In the genomic region with DNA sequence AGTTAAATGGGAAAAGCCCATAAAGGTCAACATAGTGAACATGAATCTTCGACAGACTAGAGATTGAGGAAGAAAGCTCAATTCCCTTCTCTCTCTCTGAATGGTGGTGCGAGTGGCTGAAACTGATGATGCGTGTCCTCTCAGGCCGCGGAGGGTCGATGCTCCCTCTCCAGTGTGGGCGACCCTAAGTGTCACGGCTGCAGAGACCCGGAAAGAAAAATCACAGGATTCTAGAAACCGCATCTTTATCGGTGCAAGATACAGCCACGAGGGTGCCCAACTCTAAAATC, we compare ENCODE assay signal across 6 cellular contexts. TPM values are rescaled to one million over a fixed set of nuclear protein-coding genes. Genes with fewer than 3 reads are reported as not detected.
DNase-seq lines count a peak whose midpoint lies in the region; TF ChIP-seq lines count a peak whose summit lies in the region.

No MANE protein-coding gene starts in this region.

- H3K9me3 Mint-ChIP-seq in CD8-positive, alpha-beta memory T cell = peaks cover 0 to 3% (median 0%) of the 10 kb centered on the region in 5 donors

- H3K27me3 ChIP-seq in CD8-positive, alpha-beta memory T cell (ENCODE audit: insufficient read depth, low read length, poor library complexity, severe bottlenecking) = no peaks in the 10 kb centered on the region
- H3K27me3 ChIP-seq in stomach smooth muscle (ENCODE audit: control insufficient read depth in 1 of 2, insufficient read depth in 2 of 2, low read length in 2 of 2) = no peaks in the 10 kb centered on the region

- peak overlapping the region; percentile 91 to 100 (median 97) for H3K4me3 Mint-ChIP-seq in CD8-positive, alpha-beta memory T cell

- peak overlapping the region; percentile 100 for H3K27ac ChIP-seq in CD8-positive, alpha-beta memory T cell (ENCODE audit: low read depth, low read length)
- H3K27ac ChIP-seq in stomach smooth muscle (ENCODE audit: low read length) = peak overlapping the region; percentile 99

- H3K4me1 Mint-ChIP-seq in CD8-positive, alpha-beta memory T cell = peaks cover 36 to 58% (median 56%) of the 10 kb centered on the region in 3 donors

- CTCF ChIA-PET in CD8-positive, alpha-beta memory T cell (lab: Charles Lee) = interaction anchor here (0.9 to 3.8 kb wide), 11 partner anchors 11 to 361 kb away, joined by 3 to 28 read pairs (median 4); a partner anchor contains a TSS

- peaks cover 30% of the 10 kb centered on the region for H3K4me1 ChIP-seq in CD8-positive, alpha-beta memory T cell (ENCODE audit: insufficient read depth, low read length)
- H3K4me1 ChIP-seq in stomach smooth muscle (ENCODE audit: control insufficient read depth, insufficient read depth, low read length) = peaks cover 16% of the 10 kb centered on the region

- no peak for DNase-seq in CD8-positive, alpha-beta memory T cell
- DNase-seq in LNCaP clone FGC (ENCODE audit: low read depth) (no peak), fibroblast of villous mesenchyme (ENCODE audit: low read depth) (no peak), NCI-H187 treated with DMSO at 0.1 percent for 48 hours (lab: John Stamatoyannopoulos, UW) (no peak), NCI-H526 (lab: John Stamatoyannopoulos, UW) (no peak)

- peaks cover 14% of the 10 kb centered on the region for H3K36me3 ChIP-seq in CD8-positive, alpha-beta memory T cell (ENCODE audit: insufficient read depth, low read length)
- H3K36me3 ChIP-seq in stomach smooth muscle (ENCODE audit: control insufficient read depth in 2 of 2, insufficient read depth in 2 of 2, low read length in 2 of 2) = peaks cover 22 to 26% of the 10 kb centered on the region in 2 donors

- peak overlapping the region; percentile 99 to 100 (median 100) for H3K27ac Mint-ChIP-seq in CD8-positive, alpha-beta memory T cell

- peak overlapping the region; percentile 95 for H3K4me3 ChIP-seq in CD8-positive, alpha-beta memory T cell (ENCODE audit: low read length)
- H3K4me3 ChIP-seq in LNCaP clone FGC (ENCODE audit: low read depth, low read length) (peak overlapping the region; percentile 98), fibroblast of villous mesenchyme (ENCODE audit: low read depth, low read length) (peak overlapping the region; percentile 99), stomach smooth muscle (ENCODE audit: low read length in 2 of 2) (peak overlapping the region; percentile 98)

- TF ChIP-seq CTCF in LNCaP clone FGC (IDR thresholded peaks at IDR 0.05; ENCODE audit: control insufficient read depth, extremely low read depth, insufficient read depth) = no peak
- TF ChIP-seq CTCF in fibroblast of villous mesenchyme (IDR thresholded peaks at IDR 0.05; ENCODE audit: insufficient read depth, low read depth, low read length) = no peak

- H3K27me3 Mint-ChIP-seq in CD8-positive, alpha-beta memory T cell = peaks cover 0 to 7% of the 10 kb centered on the region in 2 donors

- POLR2A ChIA-PET in CD8-positive, alpha-beta memory T cell (lab: Charles Lee) = interaction anchor here (0.6 to 2.4 kb wide), 13 partner anchors 9 to 348 kb away, joined by 3 to 12 read pairs (median 4); a partner anchor contains a TSS

- H3K9ac ChIP-seq in stomach smooth muscle (ENCODE audit: low read length in 2 of 2) = peak overlapping the region; percentile 98 to 99

- H3K36me3 Mint-ChIP-seq in CD8-positive, alpha-beta memory T cell = peaks cover 4 to 58% (median 9%) of the 10 kb centered on the region in 3 donors

- H3K9me3 ChIP-seq in CD8-positive, alpha-beta memory T cell (ENCODE audit: low read length) = no peaks in the 10 kb centered on the region
- H3K9me3 ChIP-seq in stomach smooth muscle (ENCODE audit: control insufficient read depth in 2 of 2, low read length in 2 of 2) = no peaks in the 10 kb centered on the region

RNA-seq across cellular contexts. Expression of a gene that starts 0.5 kb away (rescaled TPM):
- 10 to 100 TPM; 83.6 to 88.8 TPM for total RNA-seq in CD8-positive, alpha-beta memory T cell
- polyA plus RNA-seq in CD8-positive, alpha-beta memory T cell = 50.3 TPM
- 60.9 and 68.6 TPM in 2 replicates for total RNA-seq in fibroblast of villous mesenchyme

RNA-seq across cellular contexts. Expression of a gene that starts 10.7 kb away (rescaled TPM):
- 100 to 1,000 TPM; 191 to 200 TPM for total RNA-seq in CD8-positive, alpha-beta memory T cell
- polyA plus RNA-seq in CD8-positive, alpha-beta memory T cell = 41.3 TPM
- 56.7 and 82.5 TPM in 2 replicates for total RNA-seq in fibroblast of villous mesenchyme

RNA-seq across cellular contexts. Expression of a gene that starts 35.4 kb away (rescaled TPM):
- under 1 TPM; 0.33 TPM for total RNA-seq in CD8-positive, alpha-beta memory T cell
- polyA plus RNA-seq in CD8-positive, alpha-beta memory T cell = 1.0 TPM
- under 0.01 and 0.43 TPM in 2 replicates for total RNA-seq in fibroblast of villous mesenchyme

RNA-seq across cellular contexts. Expression of a gene that starts 38.4 kb away (rescaled TPM):
- 10 to 100 TPM; 43.3 to 48.3 TPM for total RNA-seq in CD8-positive, alpha-beta memory T cell
- 24.6 TPM for polyA plus RNA-seq in CD8-positive, alpha-beta memory T cell
- total RNA-seq in fibroblast of villous mesenchyme = 29.8 and 46.7 TPM in 2 replicates

RNA-seq across cellular contexts. Expression of a gene that starts 46.9 kb away (rescaled TPM):
- total RNA-seq in CD8-positive, alpha-beta memory T cell = 10 to 100 TPM; 33.4 to 38.1 TPM
- polyA plus RNA-seq in CD8-positive, alpha-beta memory T cell = 105 TPM
- total RNA-seq in fibroblast of villous mesenchyme = 104 and 108 TPM in 2 replicates
